ENCODE assay signal across 8 cellular contexts in genomic region chr3:51392301-51393095, GRCh38. TPM values are rescaled to one million over a fixed set of nuclear protein-coding genes. Genes with fewer than 3 reads are reported as not detected.
A peak's percentile ranks its signal among the peaks of the same experiment; 100 is the strongest.
DNase-seq lines count a peak whose midpoint lies in the region; ATAC-seq and TF ChIP-seq lines count a peak whose summit lies in the region.

No MANE protein-coding gene starts in this region.

- H3K27ac ChIP-seq in mesenchymal stem cell (ENCODE audit: low read length, poor library complexity, severe bottlenecking) (no peak overlapping the region), upper lobe of left lung (peak overlapping the region; percentile 87 to 95 (median 92))

- peak overlapping the region; percentile 53 for H4K8ac ChIP-seq in mesenchymal stem cell (ENCODE audit: low read length)

- no peaks in the 10 kb centered on the region for H3K27me3 Mint-ChIP-seq in activated T-cell treated with anti-CD3 and anti-CD28 coated beads, Interleukin-2, amount 50 U/mL, for 4 hours (ENCODE audit: low read depth)

- DNase-seq in activated T-cell treated with anti-CD3 and anti-CD28 coated beads, Interleukin-2, amount 50 U/mL, for 4 hours, result no peak
- DNase-seq in activated T-cell treated with anti-CD3 and anti-CD28 coated beads for 4 hours, result no peak
- DNase-seq in cardiac fibroblast (ENCODE audit: low read depth in 2 of 2), result no peak
- DNase-seq in mesenchymal stem cell, result no peak
- DNase-seq in upper lobe of left lung, result peak in 1 of 2 donors; percentile 69
- DNase-seq in T-helper 9 cell, result no peak
- DNase-seq in AG08396 (ENCODE audit: low spot score), result no peak

- H2BK5ac ChIP-seq in mesenchymal stem cell (ENCODE audit: low read depth, low read length, poor library complexity, severe bottlenecking), result no peak overlapping the region

- H3K36me3 ChIP-seq in mesenchymal stem cell (ENCODE audit: control insufficient read depth in 1 of 2, insufficient read depth in 2 of 2, low read depth in 1 of 2, low read length in 2 of 2) (peaks cover 73 to 81% of the 10 kb centered on the region in 2 experiments), upper lobe of left lung (peaks cover 6 to 79% (median 54%) of the 10 kb centered on the region in 4 donors)

- peak overlapping the region; percentile 64 to 66 for H3K4me3 ChIP-seq in cardiac fibroblast (replicated peaks in 1 of 2; ENCODE audit: low read depth in 2 of 2, low read length in 2 of 2)
- H3K4me3 ChIP-seq in mesenchymal stem cell (ENCODE audit: insufficient read depth in 1 of 2, low read depth in 1 of 2, low read length in 2 of 2), result peak overlapping the region; percentile 81 to 83
- peak overlapping the region; percentile 64 to 91 (median 82) for H3K4me3 ChIP-seq in upper lobe of left lung

- H3K9me3 Mint-ChIP-seq in activated T-cell treated with anti-CD3 and anti-CD28 coated beads, Interleukin-2, amount 50 U/mL, for 4 hours, result no peaks in the 10 kb centered on the region

- peaks cover 69% of the 10 kb centered on the region for H3K4me1 Mint-ChIP-seq in activated T-cell treated with anti-CD3 and anti-CD28 coated beads, Interleukin-2, amount 50 U/mL, for 4 hours (ENCODE audit: low read depth)

- H3K4me2 ChIP-seq in mesenchymal stem cell (ENCODE audit: low read length, poor library complexity, severe bottlenecking), result peak overlapping the region; percentile 62

- TF ChIP-seq CTCF in cardiac fibroblast (IDR thresholded peaks at IDR 0.05; ENCODE audit: low read depth, low read length) (no peak), upper lobe of left lung (IDR thresholded peaks at IDR 0.05) (no peak)

- H2AFZ ChIP-seq in mesenchymal stem cell (ENCODE audit: low read depth, low read length), result no peak overlapping the region

- no peak overlapping the region for H2BK12ac ChIP-seq in mesenchymal stem cell (ENCODE audit: low read length in 2 of 2)

- H2BK15ac ChIP-seq in mesenchymal stem cell (ENCODE audit: low read depth, poor library complexity, severe bottlenecking), result no peak overlapping the region

- H3K9me3 ChIP-seq in mesenchymal stem cell (ENCODE audit: control insufficient read depth, low read length), result no peaks in the 10 kb centered on the region
- no peaks in the 10 kb centered on the region for H3K9me3 ChIP-seq in upper lobe of left lung

- H3K36me3 Mint-ChIP-seq in activated T-cell treated with anti-CD3 and anti-CD28 coated beads, Interleukin-2, amount 50 U/mL, for 4 hours (ENCODE audit: insufficient read depth), result peaks cover 36% of the 10 kb centered on the region

- peak overlapping the region; percentile 34 for H4K91ac ChIP-seq in mesenchymal stem cell (ENCODE audit: low read length)

- H3K27me3 ChIP-seq in mesenchymal stem cell (ENCODE audit: control insufficient read depth in 1 of 2, insufficient read depth in 1 of 2, low read length in 2 of 2) (no peaks in the 10 kb centered on the region), upper lobe of left lung (no peaks in the 10 kb centered on the region)

- H3K4me1 ChIP-seq in mesenchymal stem cell (ENCODE audit: control insufficient read depth, insufficient read depth, low read depth, low read length), result peaks cover 44% of the 10 kb centered on the region
- H3K4me1 ChIP-seq in upper lobe of left lung, result peaks cover 52 to 82% (median 58%) of the 10 kb centered on the region in 4 donors

- peak overlapping the region; percentile 88 for H3K9ac ChIP-seq in mesenchymal stem cell (ENCODE audit: low read length)

- TF ChIP-seq EP300 in upper lobe of left lung (IDR thresholded peaks at IDR 0.05), result no peak

- WGBS in mesenchymal stem cell, result 91% methylated on average over 44 of the region's 44 CpGs
- WGBS in upper lobe of left lung, 2 donors, result 94 to 96% methylated on average over 17 to 37 of the region's 44 CpGs

- TF ChIP-seq POLR2A in upper lobe of left lung (IDR thresholded peaks at IDR 0.05), result no peak

- no peak for ATAC-seq in activated T-cell treated with anti-CD3 and anti-CD28 coated beads, Interleukin-2, amount 50 U/mL, for 4 hours
- ATAC-seq in upper lobe of left lung (ENCODE audit: low FRiP score in 2 of 2) (no peak), HG03460 (IDR thresholded peaks at IDR 0.05; ENCODE audit: unreplicated experiment) (no peak)

- H3K4me3 Mint-ChIP-seq in activated T-cell treated with anti-CD3 and anti-CD28 coated beads, Interleukin-2, amount 50 U/mL, for 4 hours, result peak overlapping the region; percentile 88

- peak overlapping the region in 1 of 2 experiments; percentile 74 for H3K14ac ChIP-seq in mesenchymal stem cell (ENCODE audit: low read length in 2 of 2)

- peaks cover 12% of the 10 kb centered on the region for H3K79me1 ChIP-seq in mesenchymal stem cell (replicated peaks; ENCODE audit: low read length, poor library complexity, severe bottlenecking)

- no peak overlapping the region for H2BK120ac ChIP-seq in mesenchymal stem cell (ENCODE audit: low read depth, low read length)

- H2AK5ac ChIP-seq in mesenchymal stem cell (ENCODE audit: low read length, severe bottlenecking), result no peak overlapping the region

- H3K18ac ChIP-seq in mesenchymal stem cell (ENCODE audit: low read depth in 1 of 2, low read length in 2 of 2), result peak overlapping the region in 1 of 2 experiments; percentile 91

- peak overlapping the region in 1 of 2 experiments; percentile 89 for H3K23ac ChIP-seq in mesenchymal stem cell (ENCODE audit: low read length in 2 of 2)

- H3K4ac ChIP-seq in mesenchymal stem cell (ENCODE audit: low read depth in 1 of 2, low read length in 2 of 2), result peak overlapping the region; percentile 79 to 89

RNA-seq across cellular contexts. Expression of gene RBM15B, which starts 1.4 kb away (rescaled TPM):
- total RNA-seq in activated T-cell treated with anti-CD3 and anti-CD28 coated beads, Interleukin-2, amount 50 U/mL, for 4 hours, result 10 to 100 TPM; 42.1 to 43.4 (median 42.3) TPM
- polyA plus RNA-seq in mesenchymal stem cell (2013, experiment 1 of 2), result 26.0 TPM
- 25.4 TPM for polyA plus RNA-seq in mesenchymal stem cell (2013, experiment 2 of 2)
- 10 to 100 TPM; 22.0 to 39.8 (median 27.2) TPM for total RNA-seq in upper lobe of left lung

RNA-seq across cellular contexts. Expression of gene MANF, which starts 7.4 kb away (rescaled TPM):
- 100 to 1,000 TPM; 226 to 237 (median 236) TPM for total RNA-seq in activated T-cell treated with anti-CD3 and anti-CD28 coated beads, Interleukin-2, amount 50 U/mL, for 4 hours
- polyA plus RNA-seq in mesenchymal stem cell (2013, experiment 1 of 2), result 220 TPM
- polyA plus RNA-seq in mesenchymal stem cell (2013, experiment 2 of 2), result 221 TPM
- total RNA-seq in upper lobe of left lung, result 100 to 1,000 TPM in 1 of 6 donors, 10 to 100 TPM in 5; 19.0 to 102 (median 54.5) TPM
